ENCODE assay signal across 18 cellular contexts in genomic region chr9:8627944-8628679, GRCh38.
DNase-seq lines count a peak whose midpoint lies in the region; ATAC-seq and TF ChIP-seq lines count a peak whose summit lies in the region.
"Had no signal": no experiment of that assay in that cellular context is flagged by ENCODE, and none has a peak within 500 bp of the region (broad histone marks: within the 10 kb centered on the region; RNA-seq: fewer than 3 reads in every experiment).

No MANE protein-coding gene starts in this region.

- POLR2A ChIA-PET in activated CD4-positive, alpha-beta memory T cell treated with anti-CD3 and anti-CD28 coated beads for 36 hours (lab: Charles Lee) = no interaction called here

- H3K9me3 ChIP-seq in mesodermal cell (ENCODE audit: control insufficient read depth, low read length) = no peaks in the 10 kb centered on the region
- H3K9me3 ChIP-seq: A549, colonic mucosa, tibial artery had no signal

- H3K4me3 Mint-ChIP-seq in activated CD4-positive, alpha-beta memory T cell treated with anti-CD3 and anti-CD28 coated beads for 36 hours = no peak overlapping the region
- H3K4me3 Mint-ChIP-seq: activated naive CD8-positive, alpha-beta T cell treated with anti-CD3 and anti-CD28 coated beads, Interleukin-2, amount 50 U/mL, for 24 hours; activated T-cell treated with anti-CD3 and anti-CD28 coated beads, Interleukin-2, amount 50 U/mL, for 72 hours; CD8-positive, alpha-beta T cell had no signal

- intact Hi-C loops in activated CD4-positive, alpha-beta memory T cell treated with anti-CD3 and anti-CD28 coated beads for 36 hours (cut with micrococcal nuclease) = no loop called here

- CTCF ChIA-PET in activated CD4-positive, alpha-beta memory T cell treated with anti-CD3 and anti-CD28 coated beads for 36 hours (lab: Charles Lee) = no interaction called here

- no peaks in the 10 kb centered on the region for H3K27me3 Mint-ChIP-seq in activated CD4-positive, alpha-beta memory T cell treated with anti-CD3 and anti-CD28 coated beads for 36 hours
- H3K27me3 Mint-ChIP-seq: activated naive CD8-positive, alpha-beta T cell treated with anti-CD3 and anti-CD28 coated beads, Interleukin-2, amount 50 U/mL, for 24 hours had no signal

- no peaks in the 10 kb centered on the region for H3K4me1 ChIP-seq in mesodermal cell (ENCODE audit: control insufficient read depth, insufficient read depth, low read length, poor library complexity, severe bottlenecking)
- H3K4me1 ChIP-seq: A549, colonic mucosa had no signal

- ATAC-seq in GM21367 (IDR thresholded peaks at IDR 0.05; ENCODE audit: unreplicated experiment) (no peak), HG03159 (IDR thresholded peaks at IDR 0.05; ENCODE audit: unreplicated experiment) (no peak)
- ATAC-seq: A549; activated naive CD8-positive, alpha-beta T cell treated with anti-CD3 and anti-CD28 coated beads, Interleukin-2, amount 50 U/mL, for 24 hours; activated T-cell treated with anti-CD3 and anti-CD28 coated beads, Interleukin-2, amount 50 U/mL, for 72 hours; CD8-positive, alpha-beta T cell; GM12878 had no signal

- no peaks in the 10 kb centered on the region for H3K9me3 Mint-ChIP-seq in activated CD4-positive, alpha-beta memory T cell treated with anti-CD3 and anti-CD28 coated beads for 36 hours
- H3K9me3 Mint-ChIP-seq: activated naive CD8-positive, alpha-beta T cell treated with anti-CD3 and anti-CD28 coated beads, Interleukin-2, amount 50 U/mL, for 24 hours; activated T-cell treated with anti-CD3 and anti-CD28 coated beads, Interleukin-2, amount 50 U/mL, for 72 hours; CD8-positive, alpha-beta T cell had no signal

- DNase-seq in AG09309 (ENCODE audit: low read depth) = peak; percentile 21
- DNase-seq in NCI-H1930 (lab: John Stamatoyannopoulos, UW) = peak; percentile 69 to 84
- no peak for DNase-seq in activated CD4-positive, alpha-beta memory T cell treated with anti-CD3 and anti-CD28 coated beads for 36 hours
- no peak for DNase-seq in activated CD8-positive, alpha-beta memory T cell treated with anti-CD3 and anti-CD28 coated beads for 24 hours
- DNase-seq: activated naive CD8-positive, alpha-beta T cell treated with anti-CD3 and anti-CD28 coated beads, Interleukin-2, amount 50 U/mL, for 24 hours; activated T-cell treated with anti-CD3 and anti-CD28 coated beads, Interleukin-2, amount 50 U/mL, for 72 hours; CD8-positive, alpha-beta T cell; colonic mucosa; NCI-H2171; tibial artery had no signal

- H3K27ac Mint-ChIP-seq in activated CD4-positive, alpha-beta memory T cell treated with anti-CD3 and anti-CD28 coated beads for 36 hours = no peak overlapping the region
- H3K27ac Mint-ChIP-seq: activated naive CD8-positive, alpha-beta T cell treated with anti-CD3 and anti-CD28 coated beads, Interleukin-2, amount 50 U/mL, for 24 hours; activated T-cell treated with anti-CD3 and anti-CD28 coated beads, Interleukin-2, amount 50 U/mL, for 72 hours; CD8-positive, alpha-beta T cell had no signal

- H3K27ac ChIP-seq in angular gyrus (ENCODE audit: low read depth, low read length) = peak overlapping the region; percentile 14
- H3K27ac ChIP-seq in mesodermal cell (ENCODE audit: low read depth, low read length, severe bottlenecking) = peak overlapping the region; percentile 23
- H3K27ac ChIP-seq: A549, colonic mucosa, KMS-11, SK-N-MC, tibial artery had no signal

- TF ChIP-seq CTCF in AG09309 (IDR thresholded peaks at IDR 0.05; ENCODE audit: control insufficient read depth, insufficient read depth, low read depth, low read length, missing control alignments) = no peak

- no peaks in the 10 kb centered on the region for H3K4me1 Mint-ChIP-seq in activated CD4-positive, alpha-beta memory T cell treated with anti-CD3 and anti-CD28 coated beads for 36 hours (ENCODE audit: low read depth)
- H3K4me1 Mint-ChIP-seq: activated naive CD8-positive, alpha-beta T cell treated with anti-CD3 and anti-CD28 coated beads, Interleukin-2, amount 50 U/mL, for 24 hours had no signal

- 77 to 80% methylated on average over 4 of the region's 8 CpGs for WGBS in mesodermal cell (ENCODE audit: insufficient coverage in 2 of 2), 2 experiments

- H3K4me3 ChIP-seq in AG09309 (ENCODE audit: control insufficient read depth, low read depth, low read length) (no peak overlapping the region), mesodermal cell (ENCODE audit: extremely low read depth, insufficient read depth, low read length, poor library complexity, severe bottlenecking) (no peak overlapping the region)
- H3K4me3 ChIP-seq: A549, colonic mucosa, GM12878, SK-N-MC, tibial artery had no signal

- H3K36me3 ChIP-seq in mesodermal cell (ENCODE audit: control insufficient read depth, insufficient read depth, low read length) = peaks cover 3% of the 10 kb centered on the region
- H3K36me3 ChIP-seq: colonic mucosa, tibial artery had no signal

- no peaks in the 10 kb centered on the region for H3K36me3 Mint-ChIP-seq in activated CD4-positive, alpha-beta memory T cell treated with anti-CD3 and anti-CD28 coated beads for 36 hours
- H3K36me3 Mint-ChIP-seq: CD8-positive, alpha-beta T cell had no signal

Comparison
In these comparisons a context has a peak if more than half of its experiments do, and no peak if none do; other contexts are left out.
1. DNase-seq: peak in AG09309 (single experiment) and NCI-H1930 (2 of 2); none in activated CD4-positive, alpha-beta memory T cell treated with anti-CD3 and anti-CD28 coated beads for 36 hours (single experiment) and activated CD8-positive, alpha-beta memory T cell treated with anti-CD3 and anti-CD28 coated beads for 24 hours (single experiment).